1 cellular context compared by ENCODE assay signal in the genomic region with DNA sequence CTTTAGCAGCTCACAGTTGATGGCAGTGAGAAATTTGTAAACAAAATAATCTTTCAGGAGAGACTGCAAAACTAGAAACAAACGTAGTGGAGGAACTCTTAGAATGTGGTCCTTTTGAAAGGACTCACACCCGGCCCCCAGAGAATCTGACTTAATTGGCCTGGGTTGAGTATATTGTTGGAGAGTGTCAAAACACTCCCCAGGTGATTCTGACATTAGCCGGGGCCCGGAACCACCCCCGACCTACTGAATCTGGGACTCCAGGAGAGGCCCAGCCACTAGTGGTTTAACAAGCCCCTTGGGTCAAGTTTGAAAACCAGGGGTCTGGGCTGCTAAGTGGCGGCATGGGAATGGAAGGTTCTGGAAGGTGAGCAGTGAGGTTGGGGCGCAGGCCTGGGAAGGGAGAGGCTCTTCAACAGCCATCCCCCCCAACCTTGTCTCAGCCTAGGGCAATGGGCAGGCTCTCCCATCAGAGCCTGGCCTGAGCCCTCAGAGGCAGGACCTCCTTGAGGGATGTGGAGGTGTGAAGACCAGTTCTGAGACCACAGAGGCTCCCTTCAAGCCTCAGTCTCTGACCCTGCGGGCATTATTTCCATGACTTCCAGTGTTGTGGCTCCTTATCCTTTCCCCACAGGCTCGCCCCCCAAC.
TF ChIP-seq lines count a peak whose summit lies in the region.

No MANE protein-coding gene starts in this region.

TF ChIP-seq in HepG2, 621 proteins besides CTCF, POLR2A, EP300 and RAD21 (continued from another document):
- TF ChIP-seq, protein P1, sequence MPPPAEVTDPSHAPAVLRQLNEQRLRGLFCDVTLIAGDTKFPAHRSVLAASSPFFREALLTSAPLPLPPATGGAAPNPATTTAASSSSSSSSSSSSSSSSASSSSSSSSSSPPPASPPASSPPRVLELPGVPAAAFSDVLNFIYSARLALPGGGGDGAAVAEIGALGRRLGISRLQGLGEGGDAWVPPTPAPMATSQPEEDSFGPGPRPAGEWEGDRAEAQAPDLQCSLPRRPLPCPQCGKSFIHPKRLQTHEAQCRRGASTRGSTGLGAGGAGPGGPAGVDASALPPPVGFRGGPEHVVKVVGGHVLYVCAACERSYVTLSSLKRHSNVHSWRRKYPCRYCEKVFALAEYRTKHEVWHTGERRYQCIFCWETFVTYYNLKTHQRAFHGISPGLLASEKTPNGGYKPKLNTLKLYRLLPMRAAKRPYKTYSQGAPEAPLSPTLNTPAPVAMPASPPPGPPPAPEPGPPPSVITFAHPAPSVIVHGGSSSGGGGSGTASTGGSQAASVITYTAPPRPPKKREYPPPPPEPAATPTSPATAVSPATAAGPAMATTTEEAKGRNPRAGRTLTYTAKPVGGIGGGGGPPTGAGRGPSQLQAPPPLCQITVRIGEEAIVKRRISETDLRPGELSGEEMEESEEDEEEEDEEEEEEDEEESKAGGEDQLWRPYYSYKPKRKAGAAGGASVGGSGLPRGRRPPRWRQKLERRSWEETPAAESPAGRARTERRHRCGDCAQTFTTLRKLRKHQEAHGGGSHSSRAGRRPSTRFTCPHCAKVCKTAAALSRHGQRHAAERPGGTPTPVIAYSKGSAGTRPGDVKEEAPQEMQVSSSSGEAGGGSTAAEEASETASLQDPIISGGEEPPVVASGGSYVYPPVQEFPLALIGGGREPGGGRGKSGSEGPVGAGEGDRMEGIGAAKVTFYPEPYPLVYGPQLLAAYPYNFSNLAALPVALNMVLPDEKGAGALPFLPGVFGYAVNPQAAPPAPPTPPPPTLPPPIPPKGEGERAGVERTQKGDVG (CRISPR knock-in tag; IDR thresholded peaks at IDR 0.05; ENCODE audit: borderline replicate concordance) = no peak
- TF ChIP-seq, protein P2, sequence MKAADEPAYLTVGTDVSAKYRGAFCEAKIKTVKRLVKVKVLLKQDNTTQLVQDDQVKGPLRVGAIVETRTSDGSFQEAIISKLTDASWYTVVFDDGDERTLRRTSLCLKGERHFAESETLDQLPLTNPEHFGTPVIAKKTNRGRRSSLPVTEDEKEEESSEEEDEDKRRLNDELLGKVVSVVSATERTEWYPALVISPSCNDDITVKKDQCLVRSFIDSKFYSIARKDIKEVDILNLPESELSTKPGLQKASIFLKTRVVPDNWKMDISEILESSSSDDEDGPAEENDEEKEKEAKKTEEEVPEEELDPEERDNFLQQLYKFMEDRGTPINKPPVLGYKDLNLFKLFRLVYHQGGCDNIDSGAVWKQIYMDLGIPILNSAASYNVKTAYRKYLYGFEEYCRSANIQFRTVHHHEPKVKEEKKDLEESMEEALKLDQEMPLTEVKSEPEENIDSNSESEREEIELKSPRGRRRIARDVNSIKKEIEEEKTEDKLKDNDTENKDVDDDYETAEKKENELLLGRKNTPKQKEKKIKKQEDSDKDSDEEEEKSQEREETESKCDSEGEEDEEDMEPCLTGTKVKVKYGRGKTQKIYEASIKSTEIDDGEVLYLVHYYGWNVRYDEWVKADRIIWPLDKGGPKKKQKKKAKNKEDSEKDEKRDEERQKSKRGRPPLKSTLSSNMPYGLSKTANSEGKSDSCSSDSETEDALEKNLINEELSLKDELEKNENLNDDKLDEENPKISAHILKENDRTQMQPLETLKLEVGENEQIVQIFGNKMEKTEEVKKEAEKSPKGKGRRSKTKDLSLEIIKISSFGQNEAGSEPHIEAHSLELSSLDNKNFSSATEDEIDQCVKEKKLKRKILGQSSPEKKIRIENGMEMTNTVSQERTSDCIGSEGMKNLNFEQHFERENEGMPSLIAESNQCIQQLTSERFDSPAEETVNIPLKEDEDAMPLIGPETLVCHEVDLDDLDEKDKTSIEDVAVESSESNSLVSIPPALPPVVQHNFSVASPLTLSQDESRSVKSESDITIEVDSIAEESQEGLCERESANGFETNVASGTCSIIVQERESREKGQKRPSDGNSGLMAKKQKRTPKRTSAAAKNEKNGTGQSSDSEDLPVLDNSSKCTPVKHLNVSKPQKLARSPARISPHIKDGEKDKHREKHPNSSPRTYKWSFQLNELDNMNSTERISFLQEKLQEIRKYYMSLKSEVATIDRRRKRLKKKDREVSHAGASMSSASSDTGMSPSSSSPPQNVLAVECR (CRISPR knock-in tag; IDR thresholded peaks at IDR 0.05; ENCODE audit: borderline replicate concordance) = no peak
- no peak for TF ChIP-seq THYN1 (CRISPR knock-in tag; IDR thresholded peaks at IDR 0.05; ENCODE audit: borderline replicate concordance, low read depth)
